9 cellular contexts compared by ENCODE assay signal in genomic region chr6:144675231-144675861, GRCh38.
A peak's percentile ranks its signal among the peaks of the same experiment; 100 is the strongest.
DNase-seq lines count a peak whose midpoint lies in the region; ATAC-seq, FAIRE-seq and TF ChIP-seq lines count a peak whose summit lies in the region.
"Had no signal": no experiment of that assay in that cellular context is flagged by ENCODE, and none has a peak within 500 bp of the region (broad histone marks: within the 10 kb centered on the region; RNA-seq: fewer than 3 reads in every experiment).

No MANE protein-coding gene starts in this region.

- no peaks in the 10 kb centered on the region for H3K36me3 ChIP-seq in pancreas

- FAIRE-seq in GM19239 (lab: Jason Lieb, UNC), result peak; percentile 42
- FAIRE-seq in pancreas (lab: Jason Lieb, UNC), result no peak
- FAIRE-seq in urothelium cell line (lab: Jason Lieb, UNC), result no peak

- in situ Hi-C loops in astrocyte of the cerebellum (cut with HindIII; ENCODE audit: low sequenced_read_pairs), result no loop called here

- no peak for TF ChIP-seq CTCF in astrocyte of the cerebellum (IDR thresholded peaks at IDR 0.05; ENCODE audit: low read depth, low read length, missing control alignments)
- no peak for TF ChIP-seq CTCF in pancreas (IDR thresholded peaks at IDR 0.05)
- no peak for TF ChIP-seq CTCF in WTC11 (IDR thresholded peaks at IDR 0.05)

- H3K27ac Mint-ChIP-seq in WTC11, result no peak overlapping the region

- H3K4me3 Mint-ChIP-seq in WTC11, result no peak overlapping the region

- H3K9me3 Mint-ChIP-seq in WTC11, result peaks cover 50% of the 10 kb centered on the region

- ATAC-seq in pancreas, result peak in 3 of 4 donors; percentile 21 to 45 (median 37)
- no peak for ATAC-seq in GM21360 (IDR thresholded peaks at IDR 0.05; ENCODE audit: unreplicated experiment)
- ATAC-seq in WTC11, result no peak
- no peak for ATAC-seq in GM21367 (IDR thresholded peaks at IDR 0.05; ENCODE audit: unreplicated experiment)
- ATAC-seq: HCT116 had no signal

- no peak for DNase-seq in GM19239 (ENCODE audit: insufficient read length, low spot score)
- DNase-seq in NCI-H146 treated with DMSO at 0.1 percent for 48 hours (lab: John Stamatoyannopoulos, UW; ENCODE audit: unreplicated experiment), result peak; percentile 40
- peak; percentile 67 for DNase-seq in astrocyte of the cerebellum (ENCODE audit: low read depth)
- peak in 2 of 6 donors; percentile 9 to 34 for DNase-seq in pancreas
- no peak for DNase-seq in WTC11 (ENCODE audit: low spot score)
- no peak for DNase-seq in urothelium cell line (ENCODE audit: low spot score)

- POLR2A ChIA-PET in WTC11 (lab: Charles Lee), result no interaction called here

- H3K27me3 Mint-ChIP-seq in WTC11 (ENCODE audit: low read depth), result no peaks in the 10 kb centered on the region

- WGBS in pancreas, 2 donors, result 83 to 90% methylated on average over 6 of the region's 6 CpGs

- CTCF ChIA-PET in WTC11 (lab: Charles Lee), result no interaction called here

- peaks cover 50% of the 10 kb centered on the region for H3K36me3 Mint-ChIP-seq in WTC11

- H3K27ac ChIP-seq in pancreas, result no peak overlapping the region

- no peaks in the 10 kb centered on the region for H3K9me3 ChIP-seq in pancreas

- H3K27me3 ChIP-seq in pancreas, result no peaks in the 10 kb centered on the region

- intact Hi-C loops in pancreas (cut with DNase I), result no loop called here

- peaks cover 0 to 5% (median 0%) of the 10 kb centered on the region in 3 donors for H3K4me1 ChIP-seq in pancreas

- H3K4me1 Mint-ChIP-seq in WTC11, result peaks cover 6% of the 10 kb centered on the region

- H3K4me3 ChIP-seq in astrocyte of the cerebellum (ENCODE audit: low read depth, low read length) (no peak overlapping the region), pancreas (no peak overlapping the region)

TF ChIP-seq in WTC11, 78 proteins besides CTCF, POLR2A, EP300 and RAD21:
- no peak for TF ChIP-seq ZBTB43 (CRISPR knock-in tag; IDR thresholded peaks at IDR 0.05)
- no peak for TF ChIP-seq GABPB1 (CRISPR knock-in tag; IDR thresholded peaks at IDR 0.05)
- no peak for TF ChIP-seq ZNF138 (CRISPR knock-in tag; conservative IDR thresholded peaks at IDR 0.05)
- TF ChIP-seq FOXK1 (CRISPR knock-in tag; IDR thresholded peaks at IDR 0.05), result no peak
- TF ChIP-seq IRF2 (CRISPR knock-in tag; IDR thresholded peaks at IDR 0.05; ENCODE audit: borderline replicate concordance, low read depth), result no peak
- no peak for TF ChIP-seq RELA (CRISPR knock-in tag; IDR thresholded peaks at IDR 0.05; ENCODE audit: borderline replicate concordance)
- TF ChIP-seq MLX (CRISPR knock-in tag; IDR thresholded peaks at IDR 0.05), result no peak
- no peak for TF ChIP-seq NR3C1 (CRISPR knock-in tag; conservative IDR thresholded peaks at IDR 0.05; ENCODE audit: low read depth)
- no peak for TF ChIP-seq PREB (CRISPR knock-in tag; IDR thresholded peaks at IDR 0.05; ENCODE audit: borderline replicate concordance)
- no peak for TF ChIP-seq USF2 (CRISPR knock-in tag; IDR thresholded peaks at IDR 0.05)
- no peak for TF ChIP-seq CREM (CRISPR knock-in tag; IDR thresholded peaks at IDR 0.05)

Comparison
In these comparisons a context has a peak if more than half of its experiments do, and no peak if none do; other contexts are left out.
1. DNase-seq: peak in NCI-H146 treated with DMSO at 0.1 percent for 48 hours (single experiment) and astrocyte of the cerebellum (single experiment); none in GM19239 (single experiment), WTC11 (single experiment) and urothelium cell line (single experiment).
2. ATAC-seq: peak in pancreas (3 of 4); none in GM21360 (single experiment), WTC11 (single experiment) and GM21367 (single experiment).